ENCODE assay signal across 13 cellular contexts in the genomic region with DNA sequence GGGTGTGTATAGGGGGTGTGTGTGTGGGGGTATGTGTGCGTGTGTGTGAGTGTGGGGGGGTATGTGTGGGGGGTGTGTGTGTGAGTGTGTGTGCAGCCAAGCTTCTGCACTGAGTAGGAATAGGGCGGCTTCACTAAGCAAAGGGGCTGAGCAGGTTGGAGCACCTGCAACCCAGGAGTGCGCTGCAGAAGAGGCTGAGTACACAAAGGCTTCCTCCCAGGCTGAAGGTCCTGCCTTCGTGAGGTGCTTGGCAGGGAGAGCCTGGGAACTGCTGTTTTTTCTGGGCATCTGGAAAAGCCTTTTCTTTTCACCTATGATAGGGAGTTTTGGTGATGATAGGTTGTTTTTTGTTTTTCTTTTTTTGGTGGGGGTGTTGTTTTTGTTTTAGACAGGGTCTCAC.
"Had no signal": no experiment of that assay in that cellular context is flagged by ENCODE, and none has a peak within 500 bp of the region (broad histone marks: within the 10 kb centered on the region; RNA-seq: fewer than 3 reads in every experiment).

No MANE protein-coding gene starts in this region.

- DNase-seq: activated CD4-positive, alpha-beta T cell treated with anti-CD3 and anti-CD28 coated beads, Interleukin-2, amount 10 ng/mL, durations not matched to agents 24 days and 14 days; activated naive CD4-positive, alpha-beta T cell treated with anti-CD3 and anti-CD28 coated beads for 36 hours; glutamatergic neuron; immature natural killer cell; left cardiac atrium; mesenchymal stem cell; nucleus accumbens; spleen; stimulated activated CD4-positive, alpha-beta T cell treated with anti-CD3 and anti-CD28 coated beads, Interleukin-1b, Interleukin-23, amount 100 ng/mL, for 48 hours; stimulated activated naive B cell treated with anti-CD40 and anti-IgM and Interleukin-4, amounts not matched to agents 10 μg/mL and 1 μg/mL and 100 μg/mL, for 72 hours had no signal

- H3K27ac ChIP-seq: esophagus muscularis mucosa, spleen, tibial nerve had no signal

- H3K4me3 ChIP-seq: esophagus muscularis mucosa, spleen, tibial nerve had no signal

- H3K36me3 ChIP-seq: esophagus muscularis mucosa, spleen, tibial nerve had no signal

- ATAC-seq: left cardiac atrium; sciatic nerve; stimulated activated naive B cell treated with anti-CD40 and anti-IgM and Interleukin-4, amounts not matched to agents 10 μg/mL and 1 μg/mL and 100 μg/mL, for 72 hours had no signal

- H3K4me1 ChIP-seq: tibial nerve had no signal
